ENCODE assay signal across 7 cellular contexts in genomic region chr11:746289-747175, GRCh38. TPM values are rescaled to one million over a fixed set of nuclear protein-coding genes. Genes with fewer than 3 reads are reported as not detected.
DNase-seq lines count a peak whose midpoint lies in the region; ATAC-seq and TF ChIP-seq lines count a peak whose summit lies in the region.

No MANE protein-coding gene starts in this region.

- H3K27me3 Mint-ChIP-seq in immature natural killer cell (ENCODE audit: low read depth in 3 of 3), result peaks cover 0 to 1% (median 0%) of the 10 kb centered on the region in 3 donors

- no peaks in the 10 kb centered on the region for H3K36me3 Mint-ChIP-seq in immature natural killer cell

- H3K27ac Mint-ChIP-seq in immature natural killer cell, result peak overlapping the region in 5 of 6 donors; percentile 30 to 83 (median 72)

- peak; percentile 34 for ATAC-seq in GM18502 (IDR thresholded peaks at IDR 0.05; ENCODE audit: poor library complexity, unreplicated experiment)
- ATAC-seq in HG02571 (IDR thresholded peaks at IDR 0.05; ENCODE audit: unreplicated experiment), result peak; percentile 19

- DNase-seq in NCI-H345 treated with DMSO at 0.1 percent for 48 hours (lab: John Stamatoyannopoulos, UW; ENCODE audit: unreplicated experiment) (peak; percentile 18), astrocyte of the spinal cord (ENCODE audit: low read depth, low spot score) (peak; percentile 29), immature natural killer cell (no peak), AG08395 (ENCODE audit: low spot score) (no peak)

- TF ChIP-seq CTCF in astrocyte of the spinal cord (IDR thresholded peaks at IDR 0.05; ENCODE audit: low read depth, low read length), result no peak

- no peaks in the 10 kb centered on the region for H3K9me3 Mint-ChIP-seq in immature natural killer cell

- peak overlapping the region; percentile 82 to 89 (median 83) for H3K4me3 Mint-ChIP-seq in immature natural killer cell

- in situ Hi-C loops in astrocyte of the spinal cord (cut with HindIII; ENCODE audit: low sequenced_read_pairs), result no loop called here

- peak overlapping the region; percentile 53 for H3K4me3 ChIP-seq in astrocyte of the spinal cord (ENCODE audit: low read depth, low read length)
- H3K4me3 ChIP-seq in skin epidermis, result peak overlapping the region; percentile 81 to 98 (median 96)

- H3K27ac ChIP-seq in skin epidermis, result peak overlapping the region in 19 of 21 experiments; percentile 17 to 93 (median 84)

- peaks cover 17 to 23% of the 10 kb centered on the region in 2 donors for H3K4me1 Mint-ChIP-seq in immature natural killer cell

RNA-seq across cellular contexts. Expression of gene TALDO1, which starts 0.7 kb away (rescaled TPM):
- 100 to 1,000 TPM; 163 to 189 (median 180) TPM for polyA plus RNA-seq in immature natural killer cell

RNA-seq across cellular contexts. Expression of gene GATD1, which starts 30.8 kb away (rescaled TPM):
- 1 to 10 TPM; 5.8 to 9.7 (median 6.7) TPM for polyA plus RNA-seq in immature natural killer cell

RNA-seq across cellular contexts. Expression of gene EPS8L2, which starts 40.5 kb away (rescaled TPM):
- polyA plus RNA-seq in immature natural killer cell, result 10 to 100 TPM; 12.9 to 15.1 (median 15.0) TPM

RNA-seq across cellular contexts. Expression of gene CEND1, which starts 43.4 kb away (rescaled TPM):
- polyA plus RNA-seq in immature natural killer cell, result not detected

RNA-seq across cellular contexts. Expression of gene TMEM80, which starts 50.9 kb away (rescaled TPM):
- 10 to 100 TPM; 21.3 to 32.4 (median 30.4) TPM for polyA plus RNA-seq in immature natural killer cell

Comparison
In these comparisons a context has a peak if more than half of its experiments do, and no peak if none do; other contexts are left out.
1. DNase-seq: peak in NCI-H345 treated with DMSO at 0.1 percent for 48 hours (single experiment) and astrocyte of the spinal cord (single experiment); none in immature natural killer cell (0 of 3) and AG08395 (single experiment).